ENCODE assay signal across 8 cellular contexts in genomic region chr4:113316879-113317278, GRCh38.
DNase-seq lines count a peak whose midpoint lies in the region; ATAC-seq, FAIRE-seq and TF ChIP-seq lines count a peak whose summit lies in the region.

No MANE protein-coding gene starts in this region.

- no peaks in the 10 kb centered on the region for H3K4me1 ChIP-seq in CD8-positive, alpha-beta T cell (ENCODE audit: insufficient read depth, low read length)
- peaks cover 7% of the 10 kb centered on the region; the same call in 1 of the 2 replicates for H3K4me1 ChIP-seq in GM12878 (ENCODE audit: control insufficient read depth, insufficient read depth, low read length)

- H3K4me3 Mint-ChIP-seq in CD8-positive, alpha-beta T cell, result no peak overlapping the region

- no peak for DNase-seq in CD8-positive, alpha-beta T cell
- peak; percentile 22 for DNase-seq in GM19240 (ENCODE audit: insufficient read length, low spot score)
- DNase-seq in GM12878 (ENCODE audit: low read depth, low spot score), result peak; percentile 75
- no peak for DNase-seq in NCI-H2107 treated with DMSO at 0.1 percent for 48 hours (lab: John Stamatoyannopoulos, UW; ENCODE audit: unreplicated experiment)
- DNase-seq in H4 (ENCODE audit: low spot score), result no peak
- DNase-seq in SKM-1 treated with dmso at 0.1 percent for 144 hours (lab: John Stamatoyannopoulos, UW; ENCODE audit: unreplicated experiment), result no peak
- no peak for DNase-seq in activated T-cell treated with anti-CD3 and anti-CD28 coated beads, Interleukin-2, amount 50 U/mL, for 1 hour

- no peaks in the 10 kb centered on the region for H3K27me3 Mint-ChIP-seq in CD8-positive, alpha-beta T cell (ENCODE audit: low read depth)

- no peaks in the 10 kb centered on the region for H3K36me3 Mint-ChIP-seq in CD8-positive, alpha-beta T cell

- no peak overlapping the region for H3K9ac ChIP-seq in GM12878 (ENCODE audit: control insufficient read depth, insufficient read depth, low read length)

- H3K9me3 ChIP-seq in CD8-positive, alpha-beta T cell (ENCODE audit: low read length), result no peaks in the 10 kb centered on the region
- no peaks in the 10 kb centered on the region for H3K9me3 ChIP-seq in GM12878 (replicated peaks; ENCODE audit: control insufficient read depth, insufficient read depth, low read length)

- WGBS in GM12878 (ENCODE audit: insufficient coverage, insufficient replicate concordance, low lambda C conversion rate, missing lambda C conversion rate), result 0% methylated on average over 4 of the region's 4 CpGs

- H2AFZ ChIP-seq in GM12878 (ENCODE audit: control insufficient read depth, low read depth, low read length), result peak overlapping the region; percentile 79

- H3K4me3 ChIP-seq in CD8-positive, alpha-beta T cell (ENCODE audit: low read depth, low read length), result no peak overlapping the region
- no peak overlapping the region; the same call in 1 of the 2 replicates for H3K4me3 ChIP-seq in GM12878

- no TSS peak for BruUV-seq in GM12878 (replicated peaks; lab: Mats Ljungman, UMichigan)

- RAD21 ChIA-PET in GM12878 (lab: Charles Lee; ENCODE audit: unreplicated experiment), result interaction anchor here (1.3 to 1.5 kb wide), 2 partner anchors 14 to 31 kb away, joined by 3 read pairs; no protein-coding TSS in a partner anchor

- peaks cover 11% of the 10 kb centered on the region for H3K4me1 Mint-ChIP-seq in CD8-positive, alpha-beta T cell (ENCODE audit: low read depth)

- no peak for TF ChIP-seq POLR2A in GM12878 (IDR thresholded peaks at IDR 0.05; ENCODE audit: low read depth, low read length)

- no peaks in the 10 kb centered on the region for H4K20me1 ChIP-seq in GM12878 (ENCODE audit: control insufficient read depth, insufficient read depth)

- H3K4me2 ChIP-seq in GM12878 (ENCODE audit: control insufficient read depth, insufficient read depth), result peak overlapping the region; percentile 82; the same call in 1 of the 2 replicates

- peak; percentile 26 for ATAC-seq in CD8-positive, alpha-beta T cell
- ATAC-seq in HG03103 (IDR thresholded peaks at IDR 0.05; ENCODE audit: low read depth, unreplicated experiment), result peak; percentile 96
- ATAC-seq in GM12878, result peak; percentile 98

- in situ Hi-C loops in GM12878 (cut with MboI), result no loop called here

- SMC1A ChIA-PET in GM12878 (lab: Charles Lee; ENCODE audit: uncharacterized antibody, unreplicated experiment), result interaction anchor here (1.0 to 4.0 kb wide), 6 partner anchors 10 to 38 kb away, joined by 3 to 30 read pairs (median 5); no protein-coding TSS in a partner anchor

- POLR2A ChIA-PET in CD8-positive, alpha-beta T cell (lab: Charles Lee), result no interaction called here
- POLR2A ChIA-PET in GM12878 (lab: Charles Lee), result no interaction called here

- CTCF ChIA-PET in CD8-positive, alpha-beta T cell (lab: Charles Lee), result no interaction called here
- CTCF ChIA-PET in GM12878 (lab: Yijun Ruan, JAX), result interaction anchor here (1.2 to 4.1 kb wide), 5 partner anchors 33 to 224 kb away, joined by 3 to 14 read pairs (median 3); no protein-coding TSS in a partner anchor

- FAIRE-seq in GM12878 (lab: Jason Lieb, UNC), result no peak

- H3K27ac Mint-ChIP-seq in CD8-positive, alpha-beta T cell, result no peak overlapping the region

- TF ChIP-seq CTCF in CD8-positive, alpha-beta T cell (IDR thresholded peaks at IDR 0.05), result no peak
- TF ChIP-seq CTCF in GM12878 (IDR thresholded peaks at IDR 0.05 in 2 of 3, conservative IDR thresholded peaks at IDR 0.05 in 1 of 3; ENCODE audit: control insufficient read depth in 2 of 3, extremely low read depth in 1 of 3, insufficient read depth in 1 of 3, low read depth in 3 of 3, low read length in 3 of 3), result no peak

- no peak overlapping the region for H3K27ac ChIP-seq in CD8-positive, alpha-beta T cell (ENCODE audit: low read depth, low read length)
- H3K27ac ChIP-seq in GM12878 (ENCODE audit: control insufficient read depth, insufficient read depth), result 0 out of 2 replicates have a peak overlapping the region, but pooled peaks have one; percentile 4

- no peaks in the 10 kb centered on the region for H3K36me3 ChIP-seq in CD8-positive, alpha-beta T cell (ENCODE audit: insufficient read depth, low read length)
- no peaks in the 10 kb centered on the region for H3K36me3 ChIP-seq in GM12878 (ENCODE audit: control insufficient read depth in 2 of 2, insufficient read depth in 2 of 2, low read length in 1 of 2)

- intact Hi-C loops in CD8-positive, alpha-beta T cell (cut with DNase I, micrococcal nuclease), result no loop called here
- intact Hi-C loops in GM12878 (cut with micrococcal nuclease; ENCODE audit: unreplicated experiment), result loop anchor here (5.0 kb wide), 1 partner anchor 40 kb away; no protein-coding TSS in a partner anchor

- TF ChIP-seq EP300 in GM12878 (IDR thresholded peaks at IDR 0.05; ENCODE audit: borderline replicate concordance in 1 of 2, control insufficient read depth in 1 of 2, low read depth in 2 of 2, low read length in 2 of 2), result no peak

- TF ChIP-seq RAD21 in GM12878 (IDR thresholded peaks at IDR 0.05; ENCODE audit: insufficient read depth, low read depth, low read length), result no peak

- no peaks in the 10 kb centered on the region for H3K27me3 ChIP-seq in CD8-positive, alpha-beta T cell (ENCODE audit: insufficient read depth, low read length)
- H3K27me3 ChIP-seq in GM12878 (replicated peaks in 1 of 2; ENCODE audit: control insufficient read depth in 2 of 2, insufficient read depth in 2 of 2, low read length in 1 of 2), result no peaks in the 10 kb centered on the region

- no peaks in the 10 kb centered on the region for H3K79me2 ChIP-seq in GM12878 (ENCODE audit: control insufficient read depth, insufficient read depth, low read length)

- no peaks in the 10 kb centered on the region for H3K9me3 Mint-ChIP-seq in CD8-positive, alpha-beta T cell

TF ChIP-seq in GM12878, 131 proteins besides CTCF, POLR2A, EP300 and RAD21 (continues in another document):
- 0 out of 2 replicates have a peak, but pooled peaks have one; percentile 59 for TF ChIP-seq CBX5 (IDR thresholded peaks at IDR 0.05; ENCODE audit: low read depth)
- no peak for TF ChIP-seq CBFB (IDR thresholded peaks at IDR 0.05; ENCODE audit: low read depth)
- TF ChIP-seq MTA2 (IDR thresholded peaks at IDR 0.05; ENCODE audit: low read depth), result 0 out of 2 replicates have a peak, but pooled peaks have one; percentile 24
- peak; percentile 59 for TF ChIP-seq ATF7 (IDR thresholded peaks at IDR 0.05; ENCODE audit: low read depth)
- TF ChIP-seq KLF5 (IDR thresholded peaks at IDR 0.05; ENCODE audit: partially characterized antibody), result no peak
- TF ChIP-seq NFIC (IDR thresholded peaks at IDR 0.05; ENCODE audit: low read depth, low read length), result 0 out of 2 replicates have a peak, but pooled peaks have one; percentile 32
- no peak for TF ChIP-seq MAX (IDR thresholded peaks at IDR 0.05; ENCODE audit: low read depth, low read length)
- peak; percentile 40; the same call in 1 of the 3 replicates for TF ChIP-seq POU2F2 (IDR thresholded peaks at IDR 0.05; ENCODE audit: borderline replicate concordance, low read depth, low read length)
- peak; percentile 64; the same call in 1 of the 2 replicates for TF ChIP-seq GABPA (IDR thresholded peaks at IDR 0.05; ENCODE audit: low read depth)
- TF ChIP-seq BMI1 (IDR thresholded peaks at IDR 0.05; ENCODE audit: borderline replicate concordance), result peak; percentile 30; the same call in 1 of the 2 replicates
- TF ChIP-seq IKZF2 (IDR thresholded peaks at IDR 0.05), result peak; percentile 43 to 68; a peak in 3 of 4 replicates
- peak; percentile 47 for TF ChIP-seq IKZF1 (conservative IDR thresholded peaks at IDR 0.05)
- peak; percentile 61; the same call in 1 of the 2 replicates for TF ChIP-seq RUNX3 (IDR thresholded peaks at IDR 0.05; ENCODE audit: low read length)
- TF ChIP-seq ZBTB40 (IDR thresholded peaks at IDR 0.05; ENCODE audit: borderline replicate concordance), result peak; percentile 29; the same call in 1 of the 2 replicates

Comparison
In these comparisons a context has a peak if more than half of its experiments do, and no peak if none do; other contexts are left out.
1. ATAC-seq: peak in every context shown above with its lines; median percentile 98 in GM12878; 96 in HG03103; 26 in CD8-positive, alpha-beta T cell.
2. DNase-seq: peak in GM19240 (single experiment) and GM12878 (single experiment); none in CD8-positive, alpha-beta T cell (0 of 7), NCI-H2107 treated with DMSO at 0.1 percent for 48 hours (single experiment), H4 (single experiment), SKM-1 treated with dmso at 0.1 percent for 144 hours (single experiment) and activated T-cell treated with anti-CD3 and anti-CD28 coated beads, Interleukin-2, amount 50 U/mL, for 1 hour (single experiment).